In the genomic region with DNA sequence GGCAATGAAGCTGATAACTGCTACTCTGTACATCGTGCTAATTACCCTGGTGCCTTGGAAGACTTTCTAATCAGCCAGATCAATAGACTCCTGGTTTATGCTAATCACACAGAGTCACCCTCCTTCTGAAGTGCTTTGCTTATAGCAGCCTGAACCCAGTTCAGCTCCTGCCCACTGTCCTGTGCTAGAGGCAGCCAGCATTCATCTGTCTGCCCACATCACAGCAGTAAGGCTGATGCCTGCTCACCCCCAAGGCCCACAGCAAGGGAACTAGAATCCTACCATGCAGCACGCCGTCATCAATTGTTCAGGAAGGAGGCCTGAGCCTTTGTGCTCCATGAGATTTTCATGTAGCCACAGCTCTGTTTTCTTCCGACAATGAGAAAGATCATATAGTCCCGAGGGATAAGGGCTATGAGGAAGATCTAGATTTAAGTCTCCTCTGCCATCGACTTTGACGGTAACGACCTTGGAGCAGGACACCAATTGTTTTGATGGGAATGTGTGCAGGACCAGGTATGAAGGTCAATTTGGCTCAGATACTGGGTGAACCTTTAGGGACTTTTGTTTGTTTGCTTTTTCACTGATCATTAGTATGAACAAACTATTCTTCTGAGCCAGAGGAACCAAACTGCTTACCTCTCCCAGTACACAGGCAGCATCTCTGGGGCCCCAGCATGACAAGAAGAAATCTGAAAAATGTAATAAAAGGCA, we compare ENCODE assay signal across 19 cellular contexts. TPM values are rescaled to one million over a fixed set of nuclear protein-coding genes. Genes with fewer than 3 reads are reported as not detected.
DNase-seq lines count a peak whose midpoint lies in the region; ATAC-seq, FAIRE-seq and TF ChIP-seq lines count a peak whose summit lies in the region.
"Had no signal": no experiment of that assay in that cellular context is flagged by ENCODE, and none has a peak within 500 bp of the region (broad histone marks: within the 10 kb centered on the region; RNA-seq: fewer than 3 reads in every experiment).

No MANE protein-coding gene starts in this region.

- H3K27me3 ChIP-seq in neuronal stem cell (ENCODE audit: control insufficient read depth in 3 of 3, insufficient read depth in 3 of 3, low read depth in 1 of 3, low read length in 3 of 3), result peaks cover 0 to 29% (median 0%) of the 10 kb centered on the region in 3 experiments

- DNase-seq in D721Med (ENCODE audit: insufficient read length, low spot score) (peak; percentile 40), NCI-H82 (lab: John Stamatoyannopoulos, UW) (peak; percentile 84), left lobe of liver (ENCODE audit: low spot score) (no peak), neuronal stem cell (ENCODE audit: low spot score) (no peak), middle frontal gyrus (ENCODE audit: extremely low spot score, low spot score) (no peak), NCI-H1105 (lab: John Stamatoyannopoulos, UW) (no peak)
- no peak for DNase-seq in activated T-helper 2 cell treated with anti-CD3 and anti-CD28 coated beads, Interferon-gamma antibody, Interleukin-2, Interleukin-4, amounts not matched to agents 10 μg/mL and 5 μg/mL and 100 μg/mL, durations not matched to agents 14 hours and 24 hours and 36 hours (ENCODE audit: low spot score)
- DNase-seq: CD4-positive, alpha-beta T cell; IMR-90; Karpas-422; NCI-H2029; NCI-H2171; NCI-H446 treated with DMSO at 0.1 percent for 48 hours; NCI-H774; SJCRH30 had no signal

- no peaks in the 10 kb centered on the region for H3K9me3 ChIP-seq in neuronal stem cell (replicated peaks in 1 of 2; ENCODE audit: control insufficient read depth in 2 of 2, insufficient read depth in 1 of 2, low read depth in 1 of 2, low read length in 2 of 2)
- H3K9me3 ChIP-seq: SJCRH30 had no signal

- no peak overlapping the region for H4K91ac ChIP-seq in neuronal stem cell (ENCODE audit: low read depth, low read length, poor library complexity)

- no peak overlapping the region for H2BK5ac ChIP-seq in neuronal stem cell (ENCODE audit: low read length)

- no peak overlapping the region for H3K23ac ChIP-seq in neuronal stem cell (ENCODE audit: low read depth, low read length, poor library complexity)

- H3K27me3 Mint-ChIP-seq in activated T-helper 2 cell treated with anti-CD3 and anti-CD28 coated beads, Interferon-gamma antibody, Interleukin-2, Interleukin-4, amounts not matched to agents 10 μg/mL and 5 μg/mL and 100 μg/mL, durations not matched to agents 14 hours and 24 hours and 36 hours (ENCODE audit: low read depth), result peaks cover 8% of the 10 kb centered on the region

- no peaks in the 10 kb centered on the region for H3K36me3 ChIP-seq in neuronal stem cell (replicated peaks in 1 of 2; ENCODE audit: control insufficient read depth in 2 of 2, insufficient read depth in 2 of 2, low read length in 2 of 2)
- H3K36me3 ChIP-seq: SJCRH30 had no signal

- H3K4me3 ChIP-seq in neuronal stem cell (ENCODE audit: low read length in 2 of 2), result no peak overlapping the region
- H3K4me3 ChIP-seq: GM23248, SJCRH30 had no signal

- no peaks in the 10 kb centered on the region for H3K4me1 Mint-ChIP-seq in activated T-helper 2 cell treated with anti-CD3 and anti-CD28 coated beads, Interferon-gamma antibody, Interleukin-2, Interleukin-4, amounts not matched to agents 10 μg/mL and 5 μg/mL and 100 μg/mL, durations not matched to agents 14 hours and 24 hours and 36 hours (ENCODE audit: low read depth)

- no peak overlapping the region for H3K4me3 Mint-ChIP-seq in activated T-helper 2 cell treated with anti-CD3 and anti-CD28 coated beads, Interferon-gamma antibody, Interleukin-2, Interleukin-4, amounts not matched to agents 10 μg/mL and 5 μg/mL and 100 μg/mL, durations not matched to agents 14 hours and 24 hours and 36 hours (ENCODE audit: low read depth)
- H3K4me3 Mint-ChIP-seq: CD4-positive, alpha-beta T cell had no signal

- no peak overlapping the region for H4K8ac ChIP-seq in neuronal stem cell (ENCODE audit: low read depth, low read length)

- no peaks in the 10 kb centered on the region for H3K36me3 Mint-ChIP-seq in activated T-helper 2 cell treated with anti-CD3 and anti-CD28 coated beads, Interferon-gamma antibody, Interleukin-2, Interleukin-4, amounts not matched to agents 10 μg/mL and 5 μg/mL and 100 μg/mL, durations not matched to agents 14 hours and 24 hours and 36 hours (ENCODE audit: low read depth)

- peaks cover 0 to 4% of the 10 kb centered on the region in 2 donors for H3K4me1 ChIP-seq in neuronal stem cell (ENCODE audit: control insufficient read depth in 2 of 2, insufficient read depth in 1 of 2, low read depth in 1 of 2, low read length in 2 of 2)
- H3K4me1 ChIP-seq: SJCRH30 had no signal

- WGBS in neuronal stem cell (ENCODE audit: extremely low coverage in 2 of 2, insufficient read length in 2 of 2, insufficient replicate concordance in 1 of 2), 2 donors, result no CpG with 5 or more reads among the region's 8 CpGs

- ATAC-seq in left lobe of liver (peak; percentile 89), HG02763 (IDR thresholded peaks at IDR 0.05; ENCODE audit: unreplicated experiment) (no peak)

- FAIRE-seq in D721Med (lab: Jason Lieb, UNC), result no peak
- FAIRE-seq: A204.1, GM12891 had no signal

- H3K14ac ChIP-seq in neuronal stem cell (ENCODE audit: low read length), result no peak overlapping the region

- H2AFZ ChIP-seq in neuronal stem cell (ENCODE audit: low read length), result peak overlapping the region; percentile 40
- H2AFZ ChIP-seq: GM23248 had no signal

- no peak overlapping the region for H2BK15ac ChIP-seq in neuronal stem cell (ENCODE audit: low read length)

- no peaks in the 10 kb centered on the region for H3K79me1 ChIP-seq in neuronal stem cell (ENCODE audit: low read depth, low read length)

- no peak overlapping the region for H3K27ac ChIP-seq in neuronal stem cell (replicated peaks; ENCODE audit: low read length)
- H3K27ac ChIP-seq: GM23248, SJCRH30 had no signal

- no peak overlapping the region for H3K4me2 ChIP-seq in neuronal stem cell (ENCODE audit: insufficient read depth, low read length, poor library complexity, severe bottlenecking)

- H2AK5ac ChIP-seq in neuronal stem cell (ENCODE audit: low read depth, low read length), result no peak overlapping the region

- no peak overlapping the region for H2BK12ac ChIP-seq in neuronal stem cell (ENCODE audit: low read length)

- no peak overlapping the region for H2BK120ac ChIP-seq in neuronal stem cell (ENCODE audit: low read depth, low read length)

- no peak for TF ChIP-seq CTCF in D721Med (IDR thresholded peaks at IDR 0.05; ENCODE audit: insufficient read depth, missing control alignments)

- H3K18ac ChIP-seq in neuronal stem cell (ENCODE audit: low read length), result no peak overlapping the region

- no peak overlapping the region for H3K27ac Mint-ChIP-seq in activated T-helper 2 cell treated with anti-CD3 and anti-CD28 coated beads, Interferon-gamma antibody, Interleukin-2, Interleukin-4, amounts not matched to agents 10 μg/mL and 5 μg/mL and 100 μg/mL, durations not matched to agents 14 hours and 24 hours and 36 hours
- H3K27ac Mint-ChIP-seq: CD4-positive, alpha-beta T cell had no signal

- H3K9ac ChIP-seq in neuronal stem cell (ENCODE audit: low read depth, low read length, poor library complexity), result no peak overlapping the region
- H3K9ac ChIP-seq: GM23248 had no signal

- intact Hi-C loops in activated T-helper 2 cell treated with anti-CD3 and anti-CD28 coated beads, Interferon-gamma antibody, Interleukin-2, Interleukin-4, amounts not matched to agents 10 μg/mL and 5 μg/mL and 100 μg/mL, durations not matched to agents 14 hours and 24 hours and 36 hours (cut with micrococcal nuclease), result no loop called here

- no peak overlapping the region for H3K4ac ChIP-seq in neuronal stem cell (ENCODE audit: low read length)

- H3K9me3 Mint-ChIP-seq in activated T-helper 2 cell treated with anti-CD3 and anti-CD28 coated beads, Interferon-gamma antibody, Interleukin-2, Interleukin-4, amounts not matched to agents 10 μg/mL and 5 μg/mL and 100 μg/mL, durations not matched to agents 14 hours and 24 hours and 36 hours, result no peaks in the 10 kb centered on the region
- H3K9me3 Mint-ChIP-seq: CD4-positive, alpha-beta T cell had no signal

RNA-seq across cellular contexts. Expression of a gene that starts 12.5 kb away (rescaled TPM):
- total RNA-seq in left lobe of liver, result 5.1 TPM
- 12.5 TPM for polyA plus RNA-seq in neuronal stem cell (2013, experiment 1 of 2)
- polyA plus RNA-seq in neuronal stem cell (2013, experiment 2 of 2), result 11.8 TPM
- total RNA-seq in activated T-helper 2 cell treated with anti-CD3 and anti-CD28 coated beads, Interferon-gamma antibody, Interleukin-2, Interleukin-4, amounts not matched to agents 10 μg/mL and 5 μg/mL and 100 μg/mL, durations not matched to agents 14 hours and 24 hours and 36 hours, result 3.0 and 3.1 TPM in 2 replicates

Comparison
In these comparisons a context has a peak if more than half of its experiments do, and no peak if none do; other contexts are left out.
1. DNase-seq: peak in D721Med (single experiment) and NCI-H82 (single experiment); none in left lobe of liver (single experiment), neuronal stem cell (single experiment), middle frontal gyrus (single experiment), activated T-helper 2 cell treated with anti-CD3 and anti-CD28 coated beads, Interferon-gamma antibody, Interleukin-2, Interleukin-4, amounts not matched to agents 10 μg/mL and 5 μg/mL and 100 μg/mL, durations not matched to agents 14 hours and 24 hours and 36 hours (single experiment) and NCI-H1105 (single experiment).